11 cellular contexts compared by ENCODE assay signal in the genomic region with DNA sequence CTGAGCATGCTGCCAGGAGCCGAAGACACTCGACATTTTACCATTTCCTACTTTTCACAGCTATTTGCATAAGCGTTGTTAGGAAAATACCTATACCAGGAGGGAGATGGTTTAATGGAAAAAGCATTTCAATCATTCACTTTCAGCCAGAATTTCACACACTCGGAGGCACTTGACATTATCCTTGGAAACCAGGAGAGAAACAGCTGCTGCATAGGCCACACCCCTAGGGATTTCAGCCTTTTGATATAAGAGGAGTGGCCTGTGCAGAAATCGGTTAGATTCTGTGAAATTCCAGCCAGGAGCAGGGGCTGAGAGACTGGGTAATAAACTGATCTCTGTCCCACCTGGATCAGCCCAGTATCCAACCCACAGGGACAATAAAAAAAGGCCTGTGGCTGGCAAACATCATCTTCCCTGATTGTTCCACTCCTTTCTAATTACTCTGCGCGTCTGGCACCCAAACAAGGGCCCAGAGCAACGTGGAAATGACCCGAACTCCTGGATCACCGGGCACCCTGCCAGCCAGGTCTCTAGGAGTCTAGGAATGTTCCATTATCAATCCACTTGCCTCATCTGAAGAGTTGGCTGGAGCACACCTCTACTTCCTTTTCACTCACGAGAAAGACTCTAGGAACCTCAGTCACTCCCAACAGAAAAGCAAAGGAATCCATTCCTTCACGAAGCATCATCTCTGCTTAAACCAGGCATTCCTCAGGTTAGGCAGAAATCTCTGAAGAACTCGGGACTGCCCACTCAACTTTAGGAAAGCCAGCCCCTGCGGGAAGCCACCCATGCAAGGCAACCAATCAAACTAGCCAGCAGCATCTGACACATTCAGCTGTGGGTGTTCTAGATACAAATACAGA. TPM values are rescaled to one million over a fixed set of nuclear protein-coding genes. Genes with fewer than 3 reads are reported as not detected.
A peak's percentile ranks its signal among the peaks of the same experiment; 100 is the strongest.
DNase-seq lines count a peak whose midpoint lies in the region; ATAC-seq and TF ChIP-seq lines count a peak whose summit lies in the region.
"Had no signal": no experiment of that assay in that cellular context is flagged by ENCODE, and none has a peak within 500 bp of the region (broad histone marks: within the 10 kb centered on the region; RNA-seq: fewer than 3 reads in every experiment).

No MANE protein-coding gene starts in this region.

- ATAC-seq in HG02798 (IDR thresholded peaks at IDR 0.05; ENCODE audit: poor library complexity, unreplicated experiment), result no peak
- ATAC-seq: stimulated activated effector memory CD8-positive, alpha-beta T cell treated with anti-CD3 and anti-CD28 coated beads, Interleukin-12 subunit alpha, Interleukin-12 subunit beta, amount 100 ng/mL, for 72 hours had no signal

- no peaks in the 10 kb centered on the region for H3K27me3 ChIP-seq in HAP-1 (ENCODE audit: low read depth)

- no peaks in the 10 kb centered on the region for H3K36me3 ChIP-seq in HAP-1 (replicated peaks)

- in situ Hi-C loops in HAP-1 (cut with MboI; ENCODE audit: low sequenced_read_pairs), result no loop called here

- peaks cover 24% of the 10 kb centered on the region for H3K4me1 ChIP-seq in HAP-1

- DNase-seq in HAP-1 (ENCODE audit: low spot score in 2 of 2) (peak; percentile 53 to 67), NCI-H526 (lab: John Stamatoyannopoulos, UW) (peak; percentile 56 to 59), fibroblast of mammary gland (ENCODE audit: low read depth) (peak; percentile 47), occipital lobe (lab: John Stamatoyannopoulos, UW) (peak; percentile 7), SK-N-DZ (ENCODE audit: low spot score) (no peak), Kasumi-1 (lab: John Stamatoyannopoulos, UW) (no peak)
- no peak for DNase-seq in activated effector memory CD4-positive, alpha-beta T cell treated with anti-CD3 and anti-CD28 coated beads, Interleukin-2, amount 50 U/mL, for 16 hours
- DNase-seq: activated CD4-positive, alpha-beta T cell treated with anti-CD3 and anti-CD28 coated beads for 48 hours; HCEC 1CT had no signal

- TF ChIP-seq CTCF in fibroblast of mammary gland (conservative IDR thresholded peaks at IDR 0.05; ENCODE audit: control insufficient read depth, insufficient read depth, low read depth, low read length), result no peak

- H3K4me3 ChIP-seq in HAP-1 (no peak overlapping the region), fibroblast of mammary gland (ENCODE audit: control insufficient read depth, low read depth, low read length) (no peak overlapping the region)

- no peaks in the 10 kb centered on the region for H3K9me3 ChIP-seq in HAP-1

RNA-seq across cellular contexts. Expression of a gene that starts 37.9 kb away (rescaled TPM):
- 12.3 TPM for total RNA-seq in occipital lobe
- 1.9 and 3.1 TPM in 2 replicates for polyA plus RNA-seq in SK-N-DZ (2014; cell fraction: cytosol; rRNA removed)
- polyA plus RNA-seq in SK-N-DZ (2014; cell fraction: nucleus; rRNA removed), result 0.91 and 2.3 TPM in 2 replicates

Comparison
In these comparisons a context has a peak if more than half of its experiments do, and no peak if none do; other contexts are left out.
1. DNase-seq: peak in HAP-1 (2 of 2), NCI-H526 (2 of 2), fibroblast of mammary gland (single experiment) and occipital lobe (single experiment); none in SK-N-DZ (single experiment), activated effector memory CD4-positive, alpha-beta T cell treated with anti-CD3 and anti-CD28 coated beads, Interleukin-2, amount 50 U/mL, for 16 hours (single experiment) and Kasumi-1 (0 of 2).